Comparison of ENCODE assay signal across 1 cellular context in genomic region chr10:76354921-76355320, GRCh38.
A peak's percentile ranks its signal among the peaks of the same experiment; 100 is the strongest.
TF ChIP-seq lines count a peak whose summit lies in the region.

No MANE protein-coding gene starts in this region.

TF ChIP-seq in HEK293, 187 proteins besides CTCF, POLR2A, EP300 and RAD21 (continued from another document):
- TF ChIP-seq GLI2 (tag by site-specific recombination; IDR thresholded peaks at IDR 0.05; ENCODE audit: borderline replicate concordance, low read depth) (no peak), ZNF26 (tag by site-specific recombination; IDR thresholded peaks at IDR 0.05) (no peak), KLF8 (tag by site-specific recombination; IDR thresholded peaks at IDR 0.05) (no peak), SP7 (tag by site-specific recombination; IDR thresholded peaks at IDR 0.05) (no peak), SCRT1 (tag by site-specific recombination; IDR thresholded peaks at IDR 0.05; ENCODE audit: borderline replicate concordance) (peak; percentile 74; the same call in 1 of the 2 replicates), SALL2 (tag by site-specific recombination; IDR thresholded peaks at IDR 0.05; ENCODE audit: borderline replicate concordance) (no peak), ZNF580 (tag by site-specific recombination; IDR thresholded peaks at IDR 0.05) (no peak), ZNF501 (tag by site-specific recombination; IDR thresholded peaks at IDR 0.05) (no peak)
